In the genomic region with DNA sequence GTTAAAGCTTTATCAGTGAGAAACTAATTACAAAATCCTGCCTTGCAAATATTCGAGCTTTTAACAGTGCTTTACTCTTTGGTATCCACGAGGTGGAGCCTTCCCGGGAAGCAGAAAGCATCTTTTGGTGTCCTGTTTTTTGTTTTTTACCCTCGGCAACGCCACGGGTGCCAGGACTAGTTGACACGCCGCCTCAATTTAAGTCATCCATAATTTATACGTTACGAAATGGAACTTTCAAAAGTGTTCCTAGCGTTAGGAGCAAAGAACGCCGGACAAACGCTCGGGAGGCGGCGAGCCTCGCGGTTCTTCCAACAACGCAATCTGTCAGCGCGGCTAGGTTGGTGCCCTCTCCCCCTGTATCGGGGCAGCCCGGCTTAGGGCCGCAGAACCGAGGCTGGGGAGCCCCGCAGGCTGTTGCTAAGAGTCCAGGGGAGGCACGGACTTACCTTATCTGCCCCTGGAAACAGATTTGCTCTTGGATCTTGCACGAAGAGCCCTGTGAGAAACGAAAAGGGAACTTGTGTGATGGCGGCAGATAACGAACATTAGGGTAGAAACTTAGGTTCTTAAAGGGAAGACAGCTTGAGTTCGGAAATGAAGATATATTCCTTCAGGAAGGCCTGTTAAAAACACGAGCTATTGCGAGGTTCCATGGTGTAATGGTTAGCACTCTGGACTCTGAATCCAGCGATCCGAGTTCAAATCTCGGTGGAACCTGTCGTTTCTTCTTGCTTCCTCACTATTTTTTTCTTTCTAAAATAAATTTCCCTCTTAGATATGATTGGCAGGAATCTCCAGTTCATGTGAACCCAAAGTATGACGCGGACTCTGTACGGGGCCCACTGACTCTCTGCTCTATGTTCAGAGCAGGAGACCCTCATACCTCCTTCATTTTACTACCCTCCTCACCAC, we compare ENCODE assay signal across 8 cellular contexts. TPM values are rescaled to one million over a fixed set of nuclear protein-coding genes. Genes with fewer than 3 reads are reported as not detected.
A peak's percentile ranks its signal among the peaks of the same experiment; 100 is the strongest.
DNase-seq lines count a peak whose midpoint lies in the region; ATAC-seq, FAIRE-seq and TF ChIP-seq lines count a peak whose summit lies in the region.

No MANE protein-coding gene starts in this region.

- TF ChIP-seq CTCF in A673 (conservative IDR thresholded peaks at IDR 0.05; ENCODE audit: low read depth, low read length) (peak; percentile 75), HepG2 (CRISPR knock-in tag; IDR thresholded peaks at IDR 0.05) (peak; percentile 73)

- peak; percentile 43; the same call in 1 of the 2 replicates for TF ChIP-seq RAD21 in HepG2 (CRISPR knock-in tag; IDR thresholded peaks at IDR 0.05)

- in situ Hi-C loops in HepG2 (cut with HindIII; ENCODE audit: extremely low pct_ligation_motif_present, low pct_unique_long_range_greater_than_20kb), result loop anchor here (5.0 to 25.0 kb wide), 4 partner anchors 93 to 1207 kb away; a partner anchor contains a TSS

- H3K4me1 ChIP-seq in A673 (ENCODE audit: insufficient read depth, low read length, poor library complexity, severe bottlenecking) (peaks cover 7% of the 10 kb centered on the region), HepG2 (ENCODE audit: insufficient read depth, low read length) (peaks cover 19% of the 10 kb centered on the region)

- H3K27me3 ChIP-seq in A673 (replicated peaks; ENCODE audit: insufficient read depth, low read depth, low read length, poor library complexity) (peaks cover 10% of the 10 kb centered on the region), HepG2 (ENCODE audit: control insufficient read depth in 1 of 2, insufficient read depth in 2 of 2, low read length in 2 of 2) (peaks cover 2 to 18% of the 10 kb centered on the region in 2 experiments; a peak in 1 of 5 replicates)

- H3K4me3 ChIP-seq in A673 (ENCODE audit: low read depth, low read length, poor library complexity, severe bottlenecking) (peak overlapping the region; percentile 70), HepG2 (replicated peaks in 1 of 3; ENCODE audit: insufficient read depth in 1 of 3, low read depth in 2 of 3, low read length in 3 of 3) (peak overlapping the region; percentile 72 to 86 (median 85))

- DNase-seq in A673 (ENCODE audit: low spot score) (peak; percentile 92), NCI-H446 treated with DMSO at 0.1 percent for 48 hours (lab: John Stamatoyannopoulos, UW) (peak; percentile 70), dermis microvascular lymphatic vessel endothelial cell (ENCODE audit: low read depth in 2 of 2) (peak; percentile 60 to 82), HepG2 (ENCODE audit: low spot score) (peak; percentile 82)
- peak; percentile 50 to 60 for DNase-seq in activated CD4-positive, alpha-beta T cell treated with anti-CD3 and anti-CD28 coated beads for 4 hours
- peak; percentile 64 to 67 for DNase-seq in stimulated activated CD4-positive, alpha-beta T cell treated with anti-CD3 and anti-CD28 coated beads, Interleukin-2, amount 100 ng/mL, for 48 hours

- peak; percentile 86 for FAIRE-seq in HepG2 (lab: Jason Lieb, UNC)

- peak overlapping the region; percentile 94 for H3K4me2 ChIP-seq in HepG2 (ENCODE audit: low read depth, low read length)

- ATAC-seq in GM18508 (IDR thresholded peaks at IDR 0.05; ENCODE audit: insufficient read depth, unreplicated experiment) (peak; percentile 40), HG03135 (IDR thresholded peaks at IDR 0.05; ENCODE audit: unreplicated experiment) (peak; percentile 55), HepG2 (peak; percentile 83)

- TF ChIP-seq EP300 in HepG2 (IDR thresholded peaks at IDR 0.05; ENCODE audit: low read depth in 2 of 2, low read length in 2 of 2) (no peak), HepG2 (CRISPR knock-in tag; IDR thresholded peaks at IDR 0.05; ENCODE audit: borderline replicate concordance) (no peak)

- under 1% methylated on average over 34 of the region's 42 CpGs for WGBS in HepG2 (ENCODE audit: low lambda C conversion rate)

- peak overlapping the region; percentile 62 for H3K9ac ChIP-seq in HepG2 (ENCODE audit: insufficient read depth, low read depth, low read length)

- H3K36me3 ChIP-seq in A673 (ENCODE audit: insufficient read depth, low read length, poor library complexity, severe bottlenecking), result no peaks in the 10 kb centered on the region
- no peaks in the 10 kb centered on the region for H3K36me3 ChIP-seq in HepG2 (replicated peaks in 1 of 2; ENCODE audit: control insufficient read depth in 1 of 2, insufficient read depth in 2 of 2, low read length in 2 of 2)

- no peak for TF ChIP-seq POLR2A in HepG2 (IDR thresholded peaks at IDR 0.05; ENCODE audit: insufficient read depth in 1 of 2, low read depth in 2 of 2, low read length in 2 of 2)

- CTCF ChIA-PET in A673 (lab: Charles Lee), result interaction anchor here (0.5 to 2.0 kb wide), 5 partner anchors 13 to 233 kb away, joined by 3 to 15 read pairs (median 3); no protein-coding TSS in a partner anchor
- CTCF ChIA-PET in HepG2 (lab: Yijun Ruan, JAX; ENCODE audit: low intra/inter-chr PET ratio, low total read pairs), result interaction anchor here (0.9 to 2.9 kb wide), 3 partner anchors 91 to 233 kb away, joined by 4 to 21 read pairs (median 6); no protein-coding TSS in a partner anchor

- H3K27ac ChIP-seq in A673 (ENCODE audit: low read depth, low read length, poor library complexity, severe bottlenecking) (peak overlapping the region; percentile 77), HepG2 (ENCODE audit: extremely low read length, insufficient read depth, low read length) (peak overlapping the region; percentile 39)

- no TSS peak for BruUV-seq in A673 (replicated peaks; lab: Mats Ljungman, UMichigan)
- no TSS peak for BruUV-seq in HepG2 (replicated peaks; lab: Mats Ljungman, UMichigan)

- H3K9me3 ChIP-seq in A673 (ENCODE audit: low read depth, low read length, poor library complexity, severe bottlenecking) (no peaks in the 10 kb centered on the region), HepG2 (ENCODE audit: low read length) (no peaks in the 10 kb centered on the region)

- peak overlapping the region; percentile 95 for H2AFZ ChIP-seq in HepG2 (ENCODE audit: low read length)

- POLR2A ChIA-PET in A673 (lab: Charles Lee; ENCODE audit: low non-redundant PET), result no interaction called here
- POLR2A ChIA-PET in HepG2 (lab: Yijun Ruan, JAX), result interaction anchor here (0.8 to 1.5 kb wide), 7 partner anchors 14 to 374 kb away, joined by 3 to 4 read pairs (median 3); a partner anchor contains a TSS

- no peaks in the 10 kb centered on the region for H3K79me2 ChIP-seq in HepG2 (ENCODE audit: insufficient read depth, low read length)

- intact Hi-C loops in A673 (cut with micrococcal nuclease; ENCODE audit: unreplicated experiment) (loop anchor here (1.0 to 2.0 kb wide), 4 partner anchors 26 to 376 kb away; no protein-coding TSS in a partner anchor), HepG2 (cut with micrococcal nuclease; ENCODE audit: unreplicated experiment) (loop anchor here (1.0 to 5.0 kb wide), 10 partner anchors 11 to 376 kb away; a partner anchor contains a TSS)

- no peaks in the 10 kb centered on the region for H4K20me1 ChIP-seq in HepG2 (ENCODE audit: insufficient read depth, low read length)

TF ChIP-seq in HepG2, 621 proteins besides CTCF, POLR2A, EP300 and RAD21 (continues in another document):
- TF ChIP-seq ZNF598 (CRISPR knock-in tag; IDR thresholded peaks at IDR 0.05; ENCODE audit: borderline replicate concordance) (peak; percentile 42; the same call in 1 of the 2 replicates), ZNF484 (CRISPR knock-in tag; IDR thresholded peaks at IDR 0.05; ENCODE audit: borderline replicate concordance, low read depth) (no peak), ZNF550 (CRISPR knock-in tag; IDR thresholded peaks at IDR 0.05; ENCODE audit: borderline replicate concordance) (no peak; the same call in 1 of the 2 replicates), ZMYM2 (CRISPR knock-in tag; IDR thresholded peaks at IDR 0.05) (peak; percentile 89), ARNTL (CRISPR knock-in tag; IDR thresholded peaks at IDR 0.05) (no peak), STAG1 (CRISPR knock-in tag; IDR thresholded peaks at IDR 0.05) (peak; percentile 51), CHCHD3 (CRISPR knock-in tag; IDR thresholded peaks at IDR 0.05) (no peak), ZSCAN12 (CRISPR knock-in tag; IDR thresholded peaks at IDR 0.05) (no peak), KDM2A (CRISPR knock-in tag; IDR thresholded peaks at IDR 0.05; ENCODE audit: borderline replicate concordance, low read depth) (peak; percentile 71)

RNA-seq across cellular contexts. Expression of a gene that starts 46.2 kb away (rescaled TPM):
- 16.8 and 19.1 TPM in 2 replicates for total RNA-seq in A673 (2021)
- total RNA-seq in dermis microvascular lymphatic vessel endothelial cell, result 4.4 and 4.7 TPM in 2 replicates
- total RNA-seq in HepG2 (2016; rRNA removed; fragmentation: Illumina TruSeq; extraction: Trizol), result 10.1 and 16.3 TPM in 2 replicates
- 1.7 and 2.1 TPM in 2 replicates for total RNA-seq in HepG2 (2016; cell fraction: cytosol; rRNA removed; fragmentation: Illumina TruSeq; extraction: Trizol; ENCODE audit: low read depth)
- 9.5 and 17.4 TPM in 2 replicates for total RNA-seq in HepG2 (2016; cell fraction: insoluble cytoplasmic fraction; rRNA removed; fragmentation: Illumina TruSeq; extraction: Trizol)
- total RNA-seq in HepG2 (2016; cell fraction: membrane; rRNA removed; fragmentation: Illumina TruSeq; extraction: Trizol), result 5.1 and 6.1 TPM in 2 replicates
- total RNA-seq in HepG2 (2016; cell fraction: nucleus; rRNA removed; fragmentation: Illumina TruSeq; extraction: Trizol), result 6.2 and 7.3 TPM in 2 replicates
- polyA plus RNA-seq in HepG2 (2011; rRNA removed), result 2.0 and 2.1 TPM in 2 replicates
- 0.93 and 1.5 TPM in 2 replicates for polyA plus RNA-seq in HepG2 (2011; cell fraction: cytosol; rRNA removed)
- polyA plus RNA-seq in HepG2 (2011; cell fraction: nucleus; rRNA removed), result 1.3 and 1.8 TPM in 2 replicates
- polyA plus RNA-seq in HepG2 (2012), result 2.5 and 3.2 TPM in 2 replicates
- polyA plus RNA-seq in HepG2 (2016; cell fraction: cytosol; fragmentation: Illumina TruSeq; extraction: Trizol; ENCODE audit: low read depth), result 0.42 and 0.44 TPM in 2 replicates
- 9.4 and 9.9 TPM in 2 replicates for polyA plus RNA-seq in HepG2 (2016; cell fraction: insoluble cytoplasmic fraction; fragmentation: Illumina TruSeq; extraction: Trizol; ENCODE audit: low read depth)
- polyA plus RNA-seq in HepG2 (2016; cell fraction: membrane; fragmentation: Illumina TruSeq; extraction: Trizol; ENCODE audit: low read depth), result 1.1 and 1.2 TPM in 2 replicates
- 5.7 and 6.6 TPM in 2 replicates for polyA plus RNA-seq in HepG2 (2016; cell fraction: nucleus; fragmentation: Illumina TruSeq; extraction: Trizol; ENCODE audit: insufficient read depth, low read depth)
- 1.1 and 4.3 TPM in 2 replicates for polyA minus RNA-seq in HepG2 (2011; rRNA and poly(A)+ RNA removed; ENCODE audit: low replicate concordance)
- polyA minus RNA-seq in HepG2 (2011; cell fraction: cytosol; rRNA and poly(A)+ RNA removed), result 2.6 and 3.4 TPM in 2 replicates
- 8.9 and 10.2 TPM in 2 replicates for polyA minus RNA-seq in HepG2 (2011; cell fraction: nucleus; rRNA and poly(A)+ RNA removed)

Comparison
In these comparisons a context has a peak if more than half of its experiments do, and no peak if none do; other contexts are left out.
1. Peak in every context shown above with its lines: DNase-seq, ATAC-seq, H3K4me3 ChIP-seq and H3K27ac ChIP-seq.